ENCODE assay signal across 1 cellular context in the genomic region with DNA sequence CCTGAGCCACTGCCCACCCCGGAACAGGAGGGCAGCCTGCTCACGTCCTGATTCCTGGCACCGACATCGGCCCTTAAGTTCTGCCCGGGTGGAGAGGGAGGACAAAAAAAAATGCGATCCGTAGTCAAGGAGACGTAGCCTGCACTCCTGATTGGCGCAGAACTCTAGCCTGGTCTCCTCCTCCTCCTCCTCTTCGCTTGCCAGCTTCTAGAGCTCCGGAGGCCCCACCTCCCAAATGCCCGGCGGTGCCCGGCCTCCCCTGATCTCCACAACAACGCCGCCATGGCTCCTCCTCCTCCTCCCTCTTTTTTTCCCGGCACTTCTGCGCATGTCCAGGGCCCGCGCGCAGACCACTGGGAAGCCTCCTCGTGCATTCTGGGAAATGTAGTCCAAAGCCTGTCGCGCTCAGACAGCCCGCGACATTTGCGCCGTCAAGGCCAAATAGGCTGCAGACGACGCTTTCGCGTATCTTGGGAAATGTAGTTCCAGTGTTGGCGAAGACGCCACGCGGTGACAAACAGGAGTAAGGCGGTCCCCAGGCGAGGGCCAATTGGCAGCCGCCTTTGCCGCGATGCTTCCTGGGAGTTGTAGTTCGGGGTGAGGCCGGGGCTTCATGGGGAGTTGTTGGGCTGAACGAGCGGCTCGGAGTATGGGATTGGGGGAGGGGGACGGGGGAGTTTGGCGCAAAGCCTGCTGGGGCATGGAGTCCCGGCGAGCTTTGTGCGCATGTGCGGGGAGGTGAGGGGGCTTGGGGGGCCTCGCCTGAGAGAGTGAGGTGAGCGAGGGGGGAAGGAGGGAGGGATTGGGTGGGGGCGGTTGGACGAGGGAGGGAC.
TF ChIP-seq lines count a peak whose summit lies in the region.

A gene (plus strand): TSS at position 705 of the 833 bp plus-strand sequence. CDS start 5,625 bp downstream, outside the sequence.

TF ChIP-seq in HepG2, 621 proteins besides CTCF, POLR2A, EP300 and RAD21 (continued from another document and continues in another):
- TF ChIP-seq ZNF788 (CRISPR knock-in tag; IDR thresholded peaks at IDR 0.05; ENCODE audit: borderline replicate concordance) = peak; percentile 78; the same call in 1 of the 2 replicates
- TF ChIP-seq ZNF766 (CRISPR knock-in tag; IDR thresholded peaks at IDR 0.05; ENCODE audit: borderline replicate concordance) = no peak
- TF ChIP-seq, protein P1, sequence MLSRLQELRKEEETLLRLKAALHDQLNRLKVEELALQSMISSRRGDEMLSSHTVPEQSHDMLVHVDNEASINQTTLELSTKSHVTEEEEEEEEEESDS (CRISPR knock-in tag; IDR thresholded peaks at IDR 0.05; ENCODE audit: borderline replicate concordance) = no peak
- TF ChIP-seq ZNF234 (CRISPR knock-in tag; conservative IDR thresholded peaks at IDR 0.05) = no peak
- TF ChIP-seq, protein P2, sequence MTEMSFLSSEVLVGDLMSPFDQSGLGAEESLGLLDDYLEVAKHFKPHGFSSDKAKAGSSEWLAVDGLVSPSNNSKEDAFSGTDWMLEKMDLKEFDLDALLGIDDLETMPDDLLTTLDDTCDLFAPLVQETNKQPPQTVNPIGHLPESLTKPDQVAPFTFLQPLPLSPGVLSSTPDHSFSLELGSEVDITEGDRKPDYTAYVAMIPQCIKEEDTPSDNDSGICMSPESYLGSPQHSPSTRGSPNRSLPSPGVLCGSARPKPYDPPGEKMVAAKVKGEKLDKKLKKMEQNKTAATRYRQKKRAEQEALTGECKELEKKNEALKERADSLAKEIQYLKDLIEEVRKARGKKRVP (CRISPR knock-in tag; IDR thresholded peaks at IDR 0.05) = peak in 1 of 2 experiments; percentile 28; a peak in 2 of 4 replicates
- TF ChIP-seq, protein P3, sequence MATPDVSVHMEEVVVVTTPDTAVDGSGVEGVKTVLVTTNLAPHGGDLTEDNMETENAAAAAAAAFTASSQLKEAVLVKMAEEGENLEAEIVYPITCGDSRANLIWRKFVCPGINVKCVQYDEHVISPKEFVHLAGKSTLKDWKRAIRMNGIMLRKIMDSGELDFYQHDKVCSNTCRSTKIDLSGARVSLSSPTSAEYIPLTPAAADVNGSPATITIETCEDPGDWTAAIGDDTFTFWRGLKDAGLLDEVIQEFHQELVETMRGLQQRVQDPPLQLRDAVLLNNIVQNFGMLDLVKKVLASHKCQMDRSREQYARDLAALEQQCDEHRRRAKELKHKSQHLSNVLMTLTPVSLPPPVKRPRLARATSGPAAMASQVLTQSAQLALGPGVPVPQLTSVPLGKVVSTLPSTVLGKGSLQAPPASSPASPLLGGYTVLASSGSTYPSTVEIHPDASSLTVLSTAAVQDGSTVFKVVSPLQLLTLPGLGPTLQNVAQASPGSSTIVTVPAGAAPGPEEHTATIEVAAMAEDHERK (CRISPR knock-in tag; IDR thresholded peaks at IDR 0.05; ENCODE audit: low read depth) = peak; percentile 80
- peak; percentile 50 for TF ChIP-seq MED8 (CRISPR knock-in tag; IDR thresholded peaks at IDR 0.05; ENCODE audit: insufficient replicate concordance)
- TF ChIP-seq TGIF2 (CRISPR knock-in tag; IDR thresholded peaks at IDR 0.05) = peak; percentile 43; the same call in 1 of the 2 replicates
- TF ChIP-seq, protein P4, sequence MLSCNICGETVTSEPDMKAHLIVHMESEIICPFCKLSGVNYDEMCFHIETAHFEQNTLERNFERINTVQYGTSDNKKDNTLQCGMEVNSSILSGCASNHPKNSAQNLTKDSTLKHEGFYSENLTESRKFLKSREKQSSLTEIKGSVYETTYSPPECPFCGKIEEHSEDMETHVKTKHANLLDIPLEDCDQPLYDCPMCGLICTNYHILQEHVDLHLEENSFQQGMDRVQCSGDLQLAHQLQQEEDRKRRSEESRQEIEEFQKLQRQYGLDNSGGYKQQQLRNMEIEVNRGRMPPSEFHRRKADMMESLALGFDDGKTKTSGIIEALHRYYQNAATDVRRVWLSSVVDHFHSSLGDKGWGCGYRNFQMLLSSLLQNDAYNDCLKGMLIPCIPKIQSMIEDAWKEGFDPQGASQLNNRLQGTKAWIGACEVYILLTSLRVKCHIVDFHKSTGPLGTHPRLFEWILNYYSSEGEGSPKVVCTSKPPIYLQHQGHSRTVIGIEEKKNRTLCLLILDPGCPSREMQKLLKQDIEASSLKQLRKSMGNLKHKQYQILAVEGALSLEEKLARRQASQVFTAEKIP (CRISPR knock-in tag; IDR thresholded peaks at IDR 0.05; ENCODE audit: borderline replicate concordance) = no peak
- TF ChIP-seq, protein P5, sequence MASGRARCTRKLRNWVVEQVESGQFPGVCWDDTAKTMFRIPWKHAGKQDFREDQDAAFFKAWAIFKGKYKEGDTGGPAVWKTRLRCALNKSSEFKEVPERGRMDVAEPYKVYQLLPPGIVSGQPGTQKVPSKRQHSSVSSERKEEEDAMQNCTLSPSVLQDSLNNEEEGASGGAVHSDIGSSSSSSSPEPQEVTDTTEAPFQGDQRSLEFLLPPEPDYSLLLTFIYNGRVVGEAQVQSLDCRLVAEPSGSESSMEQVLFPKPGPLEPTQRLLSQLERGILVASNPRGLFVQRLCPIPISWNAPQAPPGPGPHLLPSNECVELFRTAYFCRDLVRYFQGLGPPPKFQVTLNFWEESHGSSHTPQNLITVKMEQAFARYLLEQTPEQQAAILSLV (CRISPR knock-in tag; IDR thresholded peaks at IDR 0.05; ENCODE audit: borderline replicate concordance) = no peak
- peak; percentile 65; the same call in 1 of the 2 replicates for TF ChIP-seq GZF1 (CRISPR knock-in tag; IDR thresholded peaks at IDR 0.05)
- peak; percentile 65; the same call in 1 of the 2 replicates for TF ChIP-seq KMT2A (CRISPR knock-in tag; IDR thresholded peaks at IDR 0.05)
- TF ChIP-seq, protein P6, sequence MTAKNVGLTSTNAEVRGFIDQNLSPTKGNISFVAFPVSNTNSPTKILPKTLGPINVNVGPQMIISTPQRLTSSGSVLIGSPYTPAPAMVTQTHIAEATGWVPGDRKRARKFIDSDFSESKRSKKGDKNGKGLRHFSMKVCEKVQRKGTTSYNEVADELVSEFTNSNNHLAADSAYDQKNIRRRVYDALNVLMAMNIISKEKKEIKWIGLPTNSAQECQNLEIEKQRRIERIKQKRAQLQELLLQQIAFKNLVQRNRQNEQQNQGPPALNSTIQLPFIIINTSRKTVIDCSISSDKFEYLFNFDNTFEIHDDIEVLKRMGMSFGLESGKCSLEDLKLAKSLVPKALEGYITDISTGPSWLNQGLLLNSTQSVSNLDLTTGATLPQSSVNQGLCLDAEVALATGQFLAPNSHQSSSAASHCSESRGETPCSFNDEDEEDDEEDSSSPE (CRISPR knock-in tag; IDR thresholded peaks at IDR 0.05) = peak; percentile 75
- TF ChIP-seq, protein P7, sequence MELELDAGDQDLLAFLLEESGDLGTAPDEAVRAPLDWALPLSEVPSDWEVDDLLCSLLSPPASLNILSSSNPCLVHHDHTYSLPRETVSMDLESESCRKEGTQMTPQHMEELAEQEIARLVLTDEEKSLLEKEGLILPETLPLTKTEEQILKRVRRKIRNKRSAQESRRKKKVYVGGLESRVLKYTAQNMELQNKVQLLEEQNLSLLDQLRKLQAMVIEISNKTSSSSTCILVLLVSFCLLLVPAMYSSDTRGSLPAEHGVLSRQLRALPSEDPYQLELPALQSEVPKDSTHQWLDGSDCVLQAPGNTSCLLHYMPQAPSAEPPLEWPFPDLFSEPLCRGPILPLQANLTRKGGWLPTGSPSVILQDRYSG (CRISPR knock-in tag; IDR thresholded peaks at IDR 0.05) = no peak
- TF ChIP-seq NR2C2 (CRISPR knock-in tag; IDR thresholded peaks at IDR 0.05; ENCODE audit: borderline replicate concordance) = peak; percentile 88
- peak; percentile 95 for TF ChIP-seq THAP11 (CRISPR knock-in tag; IDR thresholded peaks at IDR 0.05)
- TF ChIP-seq, protein P8, sequence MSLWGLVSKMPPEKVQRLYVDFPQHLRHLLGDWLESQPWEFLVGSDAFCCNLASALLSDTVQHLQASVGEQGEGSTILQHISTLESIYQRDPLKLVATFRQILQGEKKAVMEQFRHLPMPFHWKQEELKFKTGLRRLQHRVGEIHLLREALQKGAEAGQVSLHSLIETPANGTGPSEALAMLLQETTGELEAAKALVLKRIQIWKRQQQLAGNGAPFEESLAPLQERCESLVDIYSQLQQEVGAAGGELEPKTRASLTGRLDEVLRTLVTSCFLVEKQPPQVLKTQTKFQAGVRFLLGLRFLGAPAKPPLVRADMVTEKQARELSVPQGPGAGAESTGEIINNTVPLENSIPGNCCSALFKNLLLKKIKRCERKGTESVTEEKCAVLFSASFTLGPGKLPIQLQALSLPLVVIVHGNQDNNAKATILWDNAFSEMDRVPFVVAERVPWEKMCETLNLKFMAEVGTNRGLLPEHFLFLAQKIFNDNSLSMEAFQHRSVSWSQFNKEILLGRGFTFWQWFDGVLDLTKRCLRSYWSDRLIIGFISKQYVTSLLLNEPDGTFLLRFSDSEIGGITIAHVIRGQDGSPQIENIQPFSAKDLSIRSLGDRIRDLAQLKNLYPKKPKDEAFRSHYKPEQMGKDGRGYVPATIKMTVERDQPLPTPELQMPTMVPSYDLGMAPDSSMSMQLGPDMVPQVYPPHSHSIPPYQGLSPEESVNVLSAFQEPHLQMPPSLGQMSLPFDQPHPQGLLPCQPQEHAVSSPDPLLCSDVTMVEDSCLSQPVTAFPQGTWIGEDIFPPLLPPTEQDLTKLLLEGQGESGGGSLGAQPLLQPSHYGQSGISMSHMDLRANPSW (CRISPR knock-in tag; IDR thresholded peaks at IDR 0.05; ENCODE audit: borderline replicate concordance) = peak; percentile 84; the same call in 1 of the 2 replicates
- TF ChIP-seq ISL2 (CRISPR knock-in tag; IDR thresholded peaks at IDR 0.05) = 0 out of 2 replicates have a peak, but pooled peaks have one; percentile 41
- 0 out of 2 replicates have a peak, but pooled peaks have one; percentile 7 for TF ChIP-seq ZNF224 (CRISPR knock-in tag; IDR thresholded peaks at IDR 0.05)
- peak; percentile 64; the same call in 1 of the 2 replicates for TF ChIP-seq SMAD1 (CRISPR knock-in tag; IDR thresholded peaks at IDR 0.05; ENCODE audit: borderline replicate concordance, low read depth)
- peak; percentile 39; the same call in 1 of the 2 replicates for TF ChIP-seq SALL1 (CRISPR knock-in tag; IDR thresholded peaks at IDR 0.05)
- TF ChIP-seq MXI1 (IDR thresholded peaks at IDR 0.05; ENCODE audit: borderline replicate concordance, low read depth, low read length) = peak; percentile 74; the same call in 1 of the 3 replicates
- TF ChIP-seq TSC22D2 (CRISPR knock-in tag; IDR thresholded peaks at IDR 0.05; ENCODE audit: borderline replicate concordance) = 0 out of 2 replicates have a peak, but pooled peaks have one; percentile 44
- TF ChIP-seq, protein P9, sequence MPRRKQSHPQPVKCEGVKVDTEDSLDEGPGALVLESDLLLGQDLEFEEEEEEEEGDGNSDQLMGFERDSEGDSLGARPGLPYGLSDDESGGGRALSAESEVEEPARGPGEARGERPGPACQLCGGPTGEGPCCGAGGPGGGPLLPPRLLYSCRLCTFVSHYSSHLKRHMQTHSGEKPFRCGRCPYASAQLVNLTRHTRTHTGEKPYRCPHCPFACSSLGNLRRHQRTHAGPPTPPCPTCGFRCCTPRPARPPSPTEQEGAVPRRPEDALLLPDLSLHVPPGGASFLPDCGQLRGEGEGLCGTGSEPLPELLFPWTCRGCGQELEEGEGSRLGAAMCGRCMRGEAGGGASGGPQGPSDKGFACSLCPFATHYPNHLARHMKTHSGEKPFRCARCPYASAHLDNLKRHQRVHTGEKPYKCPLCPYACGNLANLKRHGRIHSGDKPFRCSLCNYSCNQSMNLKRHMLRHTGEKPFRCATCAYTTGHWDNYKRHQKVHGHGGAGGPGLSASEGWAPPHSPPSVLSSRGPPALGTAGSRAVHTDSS (CRISPR knock-in tag; conservative IDR thresholded peaks at IDR 0.05) = peak; percentile 81; the same call in 1 of the 2 replicates
- 0 out of 2 replicates have a peak, but pooled peaks have one; percentile 36 for TF ChIP-seq ZMAT3 (CRISPR knock-in tag; conservative IDR thresholded peaks at IDR 0.05)
- TF ChIP-seq, protein P10, sequence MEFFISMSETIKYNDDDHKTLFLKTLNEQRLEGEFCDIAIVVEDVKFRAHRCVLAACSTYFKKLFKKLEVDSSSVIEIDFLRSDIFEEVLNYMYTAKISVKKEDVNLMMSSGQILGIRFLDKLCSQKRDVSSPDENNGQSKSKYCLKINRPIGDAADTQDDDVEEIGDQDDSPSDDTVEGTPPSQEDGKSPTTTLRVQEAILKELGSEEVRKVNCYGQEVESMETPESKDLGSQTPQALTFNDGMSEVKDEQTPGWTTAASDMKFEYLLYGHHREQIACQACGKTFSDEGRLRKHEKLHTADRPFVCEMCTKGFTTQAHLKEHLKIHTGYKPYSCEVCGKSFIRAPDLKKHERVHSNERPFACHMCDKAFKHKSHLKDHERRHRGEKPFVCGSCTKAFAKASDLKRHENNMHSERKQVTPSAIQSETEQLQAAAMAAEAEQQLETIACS (CRISPR knock-in tag; IDR thresholded peaks at IDR 0.05) = peak; percentile 33; the same call in 1 of the 2 replicates
- no peak for TF ChIP-seq NR1H2 (CRISPR knock-in tag; IDR thresholded peaks at IDR 0.05; ENCODE audit: borderline replicate concordance, low read depth)
- peak; percentile 77 for TF ChIP-seq RFX1 (IDR thresholded peaks at IDR 0.05)
- peak; percentile 36; the same call in 1 of the 2 replicates for TF ChIP-seq SIN3A (IDR thresholded peaks at IDR 0.05; ENCODE audit: borderline replicate concordance, low read depth, low read length)
- TF ChIP-seq, protein P11, sequence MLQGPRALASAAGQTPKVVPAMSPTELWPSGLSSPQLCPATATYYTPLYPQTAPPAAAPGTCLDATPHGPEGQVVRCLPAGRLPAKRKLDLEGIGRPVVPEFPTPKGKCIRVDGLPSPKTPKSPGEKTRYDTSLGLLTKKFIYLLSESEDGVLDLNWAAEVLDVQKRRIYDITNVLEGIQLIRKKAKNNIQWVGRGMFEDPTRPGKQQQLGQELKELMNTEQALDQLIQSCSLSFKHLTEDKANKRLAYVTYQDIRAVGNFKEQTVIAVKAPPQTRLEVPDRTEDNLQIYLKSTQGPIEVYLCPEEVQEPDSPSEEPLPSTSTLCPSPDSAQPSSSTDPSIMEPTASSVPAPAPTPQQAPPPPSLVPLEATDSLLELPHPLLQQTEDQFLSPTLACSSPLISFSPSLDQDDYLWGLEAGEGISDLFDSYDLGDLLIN (CRISPR knock-in tag; IDR thresholded peaks at IDR 0.05; ENCODE audit: borderline replicate concordance) = peak; percentile 37; the same call in 1 of the 2 replicates
- TF ChIP-seq, protein P12, sequence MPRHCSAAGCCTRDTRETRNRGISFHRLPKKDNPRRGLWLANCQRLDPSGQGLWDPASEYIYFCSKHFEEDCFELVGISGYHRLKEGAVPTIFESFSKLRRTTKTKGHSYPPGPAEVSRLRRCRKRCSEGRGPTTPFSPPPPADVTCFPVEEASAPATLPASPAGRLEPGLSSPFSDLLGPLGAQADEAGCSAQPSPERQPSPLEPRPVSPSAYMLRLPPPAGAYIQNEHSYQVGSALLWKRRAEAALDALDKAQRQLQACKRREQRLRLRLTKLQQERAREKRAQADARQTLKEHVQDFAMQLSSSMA (CRISPR knock-in tag; IDR thresholded peaks at IDR 0.05) = no peak
- no peak; the same call in 1 of the 2 replicates for TF ChIP-seq KMT2B (CRISPR knock-in tag; IDR thresholded peaks at IDR 0.05)
- no peak for TF ChIP-seq ZNF484 (CRISPR knock-in tag; IDR thresholded peaks at IDR 0.05; ENCODE audit: borderline replicate concordance, low read depth)
- TF ChIP-seq, protein P13, sequence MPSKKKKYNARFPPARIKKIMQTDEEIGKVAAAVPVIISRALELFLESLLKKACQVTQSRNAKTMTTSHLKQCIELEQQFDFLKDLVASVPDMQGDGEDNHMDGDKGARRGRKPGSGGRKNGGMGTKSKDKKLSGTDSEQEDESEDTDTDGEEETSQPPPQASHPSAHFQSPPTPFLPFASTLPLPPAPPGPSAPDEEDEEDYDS (CRISPR knock-in tag; IDR thresholded peaks at IDR 0.05) = peak; percentile 65
- peak; percentile 32; the same call in 1 of the 2 replicates for TF ChIP-seq ZMYM4 (CRISPR knock-in tag; IDR thresholded peaks at IDR 0.05)
- peak; percentile 90 for TF ChIP-seq GABPB1 (CRISPR knock-in tag; IDR thresholded peaks at IDR 0.05)
- peak; percentile 58; the same call in 1 of the 2 replicates for TF ChIP-seq SP4 (CRISPR knock-in tag; IDR thresholded peaks at IDR 0.05)
- peak; percentile 69 for TF ChIP-seq SAP130 (CRISPR knock-in tag; IDR thresholded peaks at IDR 0.05; ENCODE audit: low read depth)
- TF ChIP-seq MEF2D (CRISPR knock-in tag; IDR thresholded peaks at IDR 0.05) = peak; percentile 47; the same call in 1 of the 2 replicates
- TF ChIP-seq SPEN (CRISPR knock-in tag; IDR thresholded peaks at IDR 0.05; ENCODE audit: low read depth) = peak; percentile 58; the same call in 1 of the 2 replicates
